Comparison of ENCODE assay signal across 17 cellular contexts in genomic region chr7:14747701-14748100, GRCh38.
A peak's percentile ranks its signal among the peaks of the same experiment; 100 is the strongest.
DNase-seq lines count a peak whose midpoint lies in the region; TF ChIP-seq lines count a peak whose summit lies in the region.
"Had no signal": no experiment of that assay in that cellular context is flagged by ENCODE, and none has a peak within 500 bp of the region (broad histone marks: within the 10 kb centered on the region; RNA-seq: fewer than 3 reads in every experiment).

No MANE protein-coding gene starts in this region.

- 51 to 61% methylated on average over 4 of the region's 4 CpGs for WGBS in lower leg skin, 2 donors
- 83 to 86% methylated on average over 4 of the region's 4 CpGs for WGBS in sigmoid colon, 2 donors

- H3K4me3 ChIP-seq in fibroblast of the aortic adventitia (ENCODE audit: low read depth, low read length) (no peak overlapping the region), lower leg skin (ENCODE audit: low read depth, poor library complexity, severe bottlenecking) (no peak overlapping the region), sigmoid colon (no peak overlapping the region)
- H3K4me3 ChIP-seq: stomach, upper lobe of right lung had no signal

- DNase-seq in Ammon's horn (ENCODE audit: low spot score) (peak; percentile 16), NCI-H1105 (lab: John Stamatoyannopoulos, UW) (peak; percentile 45), SK-MEL-5 (ENCODE audit: low read depth, low spot score) (peak; percentile 72), fibroblast of the aortic adventitia (ENCODE audit: low read depth) (peak; percentile 43), lower leg skin (ENCODE audit: low spot score in 2 of 2) (no peak), KG1 (lab: John Stamatoyannopoulos, UW) (no peak), sigmoid colon (no peak), iPS-NIHi7 (ENCODE audit: extremely low spot score) (no peak)
- DNase-seq: activated CD4-positive, alpha-beta memory T cell treated with anti-CD3 and anti-CD28 coated beads for 36 hours; activated T-cell treated with anti-CD3 and anti-CD28 coated beads, Interleukin-2, amount 50 U/mL, for 24 hours; CD8-positive, alpha-beta T cell; effector CD4-positive, alpha-beta T cell; NCI-H2029 treated with DMSO at 0.1 percent for 48 hours; Right ventricle myocardium superior; stomach; upper lobe of right lung; WERI-Rb-1 had no signal

- no peaks in the 10 kb centered on the region for H3K27me3 ChIP-seq in sigmoid colon
- H3K27me3 ChIP-seq: stomach, upper lobe of right lung had no signal

- intact Hi-C loops in lower leg skin (cut with DNase I; ENCODE audit: low total_unique reads) (no loop called here), sigmoid colon (cut with DNase I) (no loop called here)

- H3K27ac ChIP-seq in sigmoid colon = no peak overlapping the region
- H3K27ac ChIP-seq: stomach, upper lobe of right lung, WERI-Rb-1 had no signal

- H3K4me1 ChIP-seq in sigmoid colon = peaks cover 0 to 10% (median 0%) of the 10 kb centered on the region in 4 donors
- H3K4me1 ChIP-seq: stomach, upper lobe of right lung had no signal

- TF ChIP-seq POLR2A in lower leg skin (IDR thresholded peaks at IDR 0.05) (no peak), sigmoid colon (IDR thresholded peaks at IDR 0.05) (no peak)

- no peak for TF ChIP-seq CTCF in fibroblast of the aortic adventitia (IDR thresholded peaks at IDR 0.05; ENCODE audit: insufficient read depth, low read length)
- TF ChIP-seq CTCF in lower leg skin (IDR thresholded peaks at IDR 0.05) = no peak
- no peak for TF ChIP-seq CTCF in sigmoid colon (IDR thresholded peaks at IDR 0.05)

- TF ChIP-seq EP300 in sigmoid colon (IDR thresholded peaks at IDR 0.05) = no peak

- peaks cover 0 to 3% (median 0%) of the 10 kb centered on the region in 4 donors for H3K9me3 ChIP-seq in sigmoid colon
- H3K9me3 ChIP-seq: upper lobe of right lung had no signal

- in situ Hi-C loops in SK-MEL-5 (cut with HindIII; ENCODE audit: low pct_unique_long_range_greater_than_20kb, low sequenced_read_pairs) = no loop called here

- H3K36me3 ChIP-seq in sigmoid colon = no peaks in the 10 kb centered on the region
- H3K36me3 ChIP-seq: stomach, upper lobe of right lung, WERI-Rb-1 had no signal

Comparison
In these comparisons a context has a peak if more than half of its experiments do, and no peak if none do; other contexts are left out.
1. DNase-seq: peak in Ammon's horn (single experiment), NCI-H1105 (single experiment), SK-MEL-5 (single experiment) and fibroblast of the aortic adventitia (single experiment); none in lower leg skin (0 of 2), KG1 (single experiment), sigmoid colon (single experiment) and iPS-NIHi7 (single experiment).